In genomic region chr3:111762535-111762934, GRCh38 we compare ENCODE assay signal across 2 cellular contexts.
TF ChIP-seq lines count a peak whose summit lies in the region.

No MANE protein-coding gene starts in this region.

TF ChIP-seq in liver, 16 proteins besides CTCF, POLR2A, EP300 and RAD21 (continued from another document):
- TF ChIP-seq EGR1 (IDR thresholded peaks at IDR 0.05; ENCODE audit: low read depth in 2 of 2), result no peak
- no peak for TF ChIP-seq YY1 (IDR thresholded peaks at IDR 0.05)
- TF ChIP-seq FOXA1 (IDR thresholded peaks at IDR 0.05), result no peak
- no peak for TF ChIP-seq MAX (IDR thresholded peaks at IDR 0.05)
- TF ChIP-seq GABPA (IDR thresholded peaks at IDR 0.05 in 1 of 2, conservative IDR thresholded peaks at IDR 0.05 in 1 of 2), result no peak

TF ChIP-seq in HepG2, 621 proteins besides CTCF, POLR2A, EP300 and RAD21 (continued from another document):
- TF ChIP-seq ELK4 (CRISPR knock-in tag; IDR thresholded peaks at IDR 0.05; ENCODE audit: borderline replicate concordance), result no peak
- no peak for TF ChIP-seq HNRNPH1 (optimal IDR thresholded peaks at IDR 0.05; ENCODE audit: low read depth, low read length)
- TF ChIP-seq ZNF17 (CRISPR knock-in tag; IDR thresholded peaks at IDR 0.05), result no peak
